ENCODE assay signal across 8 cellular contexts in genomic region chr7:87148332-87148955, GRCh38. TPM values are rescaled to one million over a fixed set of nuclear protein-coding genes. Genes with fewer than 3 reads are reported as not detected.
DNase-seq lines count a peak whose midpoint lies in the region; ATAC-seq and TF ChIP-seq lines count a peak whose summit lies in the region.

No MANE protein-coding gene starts in this region.

- WGBS in endodermal cell (ENCODE audit: insufficient coverage in 1 of 2, insufficient read length in 1 of 2), 2 experiments: 78% methylated on average over 1 of the region's 1 CpG; no CpG with 5 or more reads in 1 of the 2 experiments
- 73% methylated on average over 1 of the region's 1 CpG for WGBS in smooth muscle cell (ENCODE audit: low lambda C conversion rate)

- H4K20me1 ChIP-seq in smooth muscle cell (ENCODE audit: low read depth): peaks cover 1% of the 10 kb centered on the region

- H3K27me3 ChIP-seq in endodermal cell (ENCODE audit: control insufficient read depth, insufficient read depth, low read length, poor library complexity, severe bottlenecking) (no peaks in the 10 kb centered on the region), smooth muscle cell (ENCODE audit: low read depth) (no peaks in the 10 kb centered on the region)

- TF ChIP-seq CTCF in activated CD8-positive, alpha-beta T cell treated with anti-CD3 and anti-CD28 coated beads for 36 hours (IDR thresholded peaks at IDR 0.05): peak; percentile 62
- TF ChIP-seq CTCF in endodermal cell (conservative IDR thresholded peaks at IDR 0.05): peak; percentile 81
- TF ChIP-seq CTCF in smooth muscle cell (IDR thresholded peaks at IDR 0.05; ENCODE audit: borderline replicate concordance, insufficient read depth, poor library complexity, severe bottlenecking): peak; percentile 62

- H3K9me3 Mint-ChIP-seq in activated CD8-positive, alpha-beta T cell treated with anti-CD3 and anti-CD28 coated beads for 36 hours: no peaks in the 10 kb centered on the region
- no peaks in the 10 kb centered on the region for H3K9me3 Mint-ChIP-seq in activated CD8-positive, alpha-beta T cell treated with anti-CD3 and anti-CD28 coated beads, Interleukin-2, amount 10 ng/mL, durations not matched to agents 7 days and 5 days (ENCODE audit: insufficient read depth)
- H3K9me3 Mint-ChIP-seq in endodermal cell: no peaks in the 10 kb centered on the region

- H3K36me3 Mint-ChIP-seq in activated CD8-positive, alpha-beta T cell treated with anti-CD3 and anti-CD28 coated beads for 36 hours (ENCODE audit: low read depth): peaks cover 6% of the 10 kb centered on the region
- peaks cover 5% of the 10 kb centered on the region for H3K36me3 Mint-ChIP-seq in activated CD8-positive, alpha-beta T cell treated with anti-CD3 and anti-CD28 coated beads, Interleukin-2, amount 10 ng/mL, durations not matched to agents 7 days and 5 days (ENCODE audit: low read depth)
- H3K36me3 Mint-ChIP-seq in endodermal cell (ENCODE audit: low read depth): no peaks in the 10 kb centered on the region

- H3K4me3 ChIP-seq in endodermal cell (ENCODE audit: low read length): no peak overlapping the region
- no peak overlapping the region for H3K4me3 ChIP-seq in smooth muscle cell

- peaks cover 3% of the 10 kb centered on the region for H3K4me1 ChIP-seq in endodermal cell (ENCODE audit: control insufficient read depth, insufficient read depth, low read length)
- peaks cover 6% of the 10 kb centered on the region for H3K4me1 ChIP-seq in smooth muscle cell (ENCODE audit: low read depth)

- ATAC-seq in activated CD8-positive, alpha-beta T cell treated with anti-CD3 and anti-CD28 coated beads for 36 hours: no peak
- no peak for ATAC-seq in activated CD8-positive, alpha-beta T cell treated with anti-CD3 and anti-CD28 coated beads, Interleukin-2, amount 10 ng/mL, durations not matched to agents 7 days and 5 days

- H3K36me3 ChIP-seq in endodermal cell (ENCODE audit: control insufficient read depth, insufficient read depth, low read length) (no peaks in the 10 kb centered on the region), smooth muscle cell (ENCODE audit: low read depth) (no peaks in the 10 kb centered on the region)

- H3K4me3 Mint-ChIP-seq in activated CD8-positive, alpha-beta T cell treated with anti-CD3 and anti-CD28 coated beads for 36 hours: no peak overlapping the region
- no peak overlapping the region for H3K4me3 Mint-ChIP-seq in activated CD8-positive, alpha-beta T cell treated with anti-CD3 and anti-CD28 coated beads, Interleukin-2, amount 10 ng/mL, durations not matched to agents 7 days and 5 days
- no peak overlapping the region for H3K4me3 Mint-ChIP-seq in endodermal cell

- POLR2A ChIA-PET in activated CD8-positive, alpha-beta T cell treated with anti-CD3 and anti-CD28 coated beads for 36 hours (lab: Charles Lee): interaction anchor here (0.6 to 1.6 kb wide), 3 partner anchors 71 to 185 kb away, joined by 3 to 4 read pairs (median 3); partner anchors contain the start of genes ELAPOR2 and TMEM243
- POLR2A ChIA-PET in activated CD8-positive, alpha-beta T cell treated with anti-CD3 and anti-CD28 coated beads, Interleukin-2, amount 10 ng/mL, durations not matched to agents 7 days and 5 days (lab: Charles Lee): interaction anchor here (1.6 kb wide), 1 partner anchor 71 kb away, joined by 8 read pairs; the partner anchor contains the start of gene TMEM243

- no peaks in the 10 kb centered on the region for H3K9me3 ChIP-seq in endodermal cell (ENCODE audit: control insufficient read depth, low read length)
- H3K9me3 ChIP-seq in smooth muscle cell (replicated peaks; ENCODE audit: low read depth): no peaks in the 10 kb centered on the region

- H3K27ac ChIP-seq in endodermal cell (ENCODE audit: low read depth, low read length) (no peak overlapping the region), smooth muscle cell (ENCODE audit: low read depth) (no peak overlapping the region)

- CTCF ChIA-PET in activated CD8-positive, alpha-beta T cell treated with anti-CD3 and anti-CD28 coated beads for 36 hours (lab: Charles Lee): interaction anchor here (0.8 to 5.1 kb wide), 26 partner anchors 9 to 234 kb away, joined by 3 to 51 read pairs (median 6); partner anchors contain the start of gene ELAPOR2
- CTCF ChIA-PET in activated CD8-positive, alpha-beta T cell treated with anti-CD3 and anti-CD28 coated beads, Interleukin-2, amount 10 ng/mL, durations not matched to agents 7 days and 5 days (lab: Charles Lee): interaction anchor here (0.6 to 9.5 kb wide), 29 partner anchors 9 to 238 kb away, joined by 3 to 87 read pairs (median 4); partner anchors contain the start of gene ELAPOR2

- no peak overlapping the region for H3K9ac ChIP-seq in endodermal cell (ENCODE audit: extremely low read depth, low read length, poor library complexity, severe bottlenecking)
- H3K9ac ChIP-seq in smooth muscle cell (ENCODE audit: low read depth): no peak overlapping the region

- H3F3A ChIP-seq in smooth muscle cell (ENCODE audit: low read depth): peaks cover 4% of the 10 kb centered on the region

- DNase-seq in activated CD8-positive, alpha-beta T cell treated with anti-CD3 and anti-CD28 coated beads for 36 hours: no peak
- no peak for DNase-seq in activated CD8-positive, alpha-beta T cell treated with anti-CD3 and anti-CD28 coated beads, Interleukin-2, amount 10 ng/mL, durations not matched to agents 7 days and 5 days
- DNase-seq in NCI-H2196 treated with DMSO at 0.1 percent for 48 hours (lab: John Stamatoyannopoulos, UW; ENCODE audit: unreplicated experiment): peak; percentile 35
- no peak for DNase-seq in endodermal cell
- no peak for DNase-seq in smooth muscle cell (lab: John Stamatoyannopoulos, UW; ENCODE audit: unreplicated experiment)
- DNase-seq in UCSD-AML1 (lab: John Stamatoyannopoulos, UW; ENCODE audit: unreplicated experiment): no peak
- DNase-seq in SHP77 treated with DMSO at 0.1 percent for 48 hours (lab: John Stamatoyannopoulos, UW): no peak
- DNase-seq in cortex of kidney (lab: John Stamatoyannopoulos, UW): no peak

- intact Hi-C loops in activated CD8-positive, alpha-beta T cell treated with anti-CD3 and anti-CD28 coated beads for 36 hours (cut with micrococcal nuclease): loop anchor here (2.0 kb wide), 1 partner anchor 210 kb away; no protein-coding TSS in a partner anchor

- H3K4me1 Mint-ChIP-seq in activated CD8-positive, alpha-beta T cell treated with anti-CD3 and anti-CD28 coated beads for 36 hours (ENCODE audit: low read depth): peaks cover 4% of the 10 kb centered on the region
- peaks cover 23% of the 10 kb centered on the region for H3K4me1 Mint-ChIP-seq in activated CD8-positive, alpha-beta T cell treated with anti-CD3 and anti-CD28 coated beads, Interleukin-2, amount 10 ng/mL, durations not matched to agents 7 days and 5 days (ENCODE audit: low read depth)
- peaks cover 5% of the 10 kb centered on the region for H3K4me1 Mint-ChIP-seq in endodermal cell

- no peak overlapping the region for H3K4me2 ChIP-seq in smooth muscle cell

- H3K27me3 Mint-ChIP-seq in activated CD8-positive, alpha-beta T cell treated with anti-CD3 and anti-CD28 coated beads for 36 hours: no peaks in the 10 kb centered on the region
- peaks cover 5% of the 10 kb centered on the region for H3K27me3 Mint-ChIP-seq in activated CD8-positive, alpha-beta T cell treated with anti-CD3 and anti-CD28 coated beads, Interleukin-2, amount 10 ng/mL, durations not matched to agents 7 days and 5 days (ENCODE audit: low read depth)
- no peaks in the 10 kb centered on the region for H3K27me3 Mint-ChIP-seq in endodermal cell (ENCODE audit: insufficient read depth)

- H3K79me2 ChIP-seq in smooth muscle cell (ENCODE audit: low read depth): peaks cover 5% of the 10 kb centered on the region

- no peak overlapping the region for H3K27ac Mint-ChIP-seq in activated CD8-positive, alpha-beta T cell treated with anti-CD3 and anti-CD28 coated beads for 36 hours
- no peak overlapping the region for H3K27ac Mint-ChIP-seq in activated CD8-positive, alpha-beta T cell treated with anti-CD3 and anti-CD28 coated beads, Interleukin-2, amount 10 ng/mL, durations not matched to agents 7 days and 5 days
- no peak overlapping the region for H3K27ac Mint-ChIP-seq in endodermal cell

- peak overlapping the region; percentile 46 for H2AFZ ChIP-seq in smooth muscle cell (ENCODE audit: low read depth)

RNA-seq across cellular contexts. Expression of gene DMTF1, which starts 3.8 kb away (rescaled TPM):
- 10 to 100 TPM; 63.0 to 65.1 TPM for total RNA-seq in activated CD8-positive, alpha-beta T cell treated with anti-CD3 and anti-CD28 coated beads for 36 hours
- total RNA-seq in activated CD8-positive, alpha-beta T cell treated with anti-CD3 and anti-CD28 coated beads, Interleukin-2, amount 10 ng/mL, durations not matched to agents 7 days and 5 days: 10 to 100 TPM; 94.7 to 96.8 TPM
- total RNA-seq in endodermal cell (100 to 1,000 TPM; 129 to 152 TPM), smooth muscle cell (107 and 109 TPM in 2 replicates)
- polyA plus RNA-seq in endodermal cell (2013, experiment 1 of 2): 112 TPM
- polyA plus RNA-seq in endodermal cell (2013, experiment 2 of 2): 99.8 TPM
- 31.7 and 43.6 TPM in 2 replicates for polyA plus RNA-seq in smooth muscle cell
